14 cellular contexts compared by ENCODE assay signal in the genomic region with DNA sequence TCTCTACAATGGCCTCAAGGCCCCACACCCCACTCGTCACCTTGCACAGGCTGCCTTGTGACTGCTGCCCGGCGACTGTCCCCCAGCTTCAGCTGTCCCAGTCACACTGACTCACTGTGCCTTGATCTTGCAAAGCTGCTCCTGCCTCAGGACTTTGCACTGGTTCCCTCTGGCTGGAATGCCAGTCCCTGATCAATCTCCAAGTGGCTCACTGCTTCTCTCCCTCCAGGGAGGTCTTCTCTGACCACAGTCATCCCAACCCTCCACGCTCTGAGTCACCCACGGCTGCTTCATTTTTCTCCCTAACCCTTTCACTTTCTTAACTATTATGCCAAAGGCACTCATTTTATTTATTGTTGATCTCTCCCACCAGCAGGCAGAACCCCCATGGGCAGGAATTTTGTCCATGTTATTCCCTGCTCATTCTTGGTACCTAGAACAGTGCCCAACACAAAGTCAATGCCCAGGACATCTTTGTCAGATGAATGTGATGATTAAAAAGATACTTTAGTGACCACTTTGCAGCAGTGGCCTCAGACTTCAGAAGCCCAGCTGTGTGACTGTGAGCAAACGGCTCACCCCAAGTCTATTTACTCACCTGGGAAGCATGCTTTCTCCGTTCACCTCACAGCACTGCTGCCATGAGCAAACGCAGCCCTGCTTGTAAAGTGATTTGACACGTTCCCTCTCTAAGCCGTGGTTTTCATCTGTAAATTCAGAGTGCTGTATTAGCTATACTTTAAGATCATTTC. TPM values are rescaled to one million over a fixed set of nuclear protein-coding genes. Genes with fewer than 3 reads are reported as not detected.
DNase-seq lines count a peak whose midpoint lies in the region; ATAC-seq, FAIRE-seq and TF ChIP-seq lines count a peak whose summit lies in the region.
"Had no signal": no experiment of that assay in that cellular context is flagged by ENCODE, and none has a peak within 500 bp of the region (broad histone marks: within the 10 kb centered on the region; RNA-seq: fewer than 3 reads in every experiment).

No MANE protein-coding gene starts in this region.

- no peaks in the 10 kb centered on the region for H3K9me3 ChIP-seq in HepG2 (ENCODE audit: low read length)
- H3K9me3 ChIP-seq: testis had no signal

- H3K4me2 ChIP-seq in HepG2 (ENCODE audit: low read depth, low read length), result 0 out of 2 replicates have a peak overlapping the region, but pooled peaks have one; percentile 4

- H2AFZ ChIP-seq in HepG2 (ENCODE audit: low read length), result no peak overlapping the region

- TF ChIP-seq RAD21 in HepG2 (CRISPR knock-in tag; IDR thresholded peaks at IDR 0.05), result no peak

- H3K27ac Mint-ChIP-seq in activated T-helper 17 cell treated with anti-CD3 and anti-CD28 coated beads, Interleukin-2, amount 50 U/mL, for 72 hours, result no peak overlapping the region

- no peaks in the 10 kb centered on the region for H4K20me1 ChIP-seq in HepG2 (ENCODE audit: insufficient read depth, low read length)

- BruUV-seq in HepG2 (replicated peaks; lab: Mats Ljungman, UMichigan), result no TSS peak

- peaks cover 7% of the 10 kb centered on the region for H3K4me1 ChIP-seq in HepG2 (ENCODE audit: insufficient read depth, low read length)
- H3K4me1 ChIP-seq: testis had no signal

- ATAC-seq in HepG2 (peak; percentile 98), HG03460 (IDR thresholded peaks at IDR 0.05; ENCODE audit: unreplicated experiment) (no peak), GM19463 (IDR thresholded peaks at IDR 0.05; ENCODE audit: unreplicated experiment) (no peak)
- ATAC-seq in activated T-helper 17 cell treated with anti-CD3 and anti-CD28 coated beads, Interleukin-2, amount 50 U/mL, for 72 hours (replicated peaks), result no peak

- TF ChIP-seq EP300 in HepG2 (IDR thresholded peaks at IDR 0.05; ENCODE audit: low read depth in 2 of 2, low read length in 2 of 2) (no peak), HepG2 (CRISPR knock-in tag; IDR thresholded peaks at IDR 0.05; ENCODE audit: borderline replicate concordance) (no peak)

- peaks cover 6% of the 10 kb centered on the region for H3K4me1 Mint-ChIP-seq in activated T-helper 17 cell treated with anti-CD3 and anti-CD28 coated beads, Interleukin-2, amount 50 U/mL, for 72 hours

- H3K27ac ChIP-seq in HepG2 (ENCODE audit: extremely low read length, insufficient read depth, low read length), result no peak overlapping the region
- H3K27ac ChIP-seq: HL-60, testis had no signal

- POLR2A ChIA-PET in HepG2 (lab: Yijun Ruan, JAX) (no interaction called here), HEK293T (lab: Yijun Ruan, JAX) (no interaction called here)

- H3K27me3 ChIP-seq in HepG2 (ENCODE audit: control insufficient read depth in 1 of 2, insufficient read depth in 2 of 2, low read length in 2 of 2), result no peaks in the 10 kb centered on the region; a peak in 1 of 5 replicates
- H3K27me3 ChIP-seq: testis had no signal

- CTCF ChIA-PET in HepG2 (lab: Yijun Ruan, JAX; ENCODE audit: low intra/inter-chr PET ratio, low total read pairs), result no interaction called here
- CTCF ChIA-PET in HEK293T (lab: Yijun Ruan, JAX), result no interaction called here

- H3K4me3 ChIP-seq in AG10803 (ENCODE audit: low read length) (peak overlapping the region; percentile 26), astrocyte of the cerebellum (ENCODE audit: low read depth, low read length) (no peak overlapping the region), HepG2 (replicated peaks in 1 of 3; ENCODE audit: insufficient read depth in 1 of 3, low read depth in 2 of 3, low read length in 3 of 3) (no peak overlapping the region)
- H3K4me3 ChIP-seq: testis had no signal

- no peak overlapping the region for H3K9ac ChIP-seq in HepG2 (ENCODE audit: insufficient read depth, low read depth, low read length)

- FAIRE-seq in HTR-8/SVneo (lab: Jason Lieb, UNC) (peak; percentile 93), HepG2 (lab: Jason Lieb, UNC) (no peak)

- no peaks in the 10 kb centered on the region for H3K36me3 ChIP-seq in HepG2 (replicated peaks in 1 of 2; ENCODE audit: control insufficient read depth in 1 of 2, insufficient read depth in 2 of 2, low read length in 2 of 2)

- peaks cover 35% of the 10 kb centered on the region for H3K27me3 Mint-ChIP-seq in activated T-helper 17 cell treated with anti-CD3 and anti-CD28 coated beads, Interleukin-2, amount 50 U/mL, for 72 hours

- no peaks in the 10 kb centered on the region for H3K9me3 Mint-ChIP-seq in activated T-helper 17 cell treated with anti-CD3 and anti-CD28 coated beads, Interleukin-2, amount 50 U/mL, for 72 hours

- H3K36me3 Mint-ChIP-seq in activated T-helper 17 cell treated with anti-CD3 and anti-CD28 coated beads, Interleukin-2, amount 50 U/mL, for 72 hours (ENCODE audit: low read depth), result no peaks in the 10 kb centered on the region

- DNase-seq in AG10803 (ENCODE audit: low read depth), result peak; percentile 92
- peak; percentile 95 for DNase-seq in HTR-8/SVneo (ENCODE audit: insufficient read length, low spot score)
- peak; percentile 91 for DNase-seq in astrocyte of the cerebellum (ENCODE audit: low read depth)
- peak; percentile 48 for DNase-seq in HepG2 (ENCODE audit: low spot score)
- no peak for DNase-seq in HEK293T (ENCODE audit: extremely low spot score)
- DNase-seq: central memory CD4-positive, alpha-beta T cell; hippocampal formation; NCI-H187 treated with DMSO at 0.1 percent for 48 hours; stimulated activated CD4-positive, alpha-beta T cell treated with anti-CD3 and anti-CD28 coated beads, Interleukin-2, amount 100 ng/mL, for 48 hours; testis had no signal

- no peaks in the 10 kb centered on the region for H3K79me2 ChIP-seq in HepG2 (ENCODE audit: insufficient read depth, low read length)

- no peak overlapping the region for H3K4me3 Mint-ChIP-seq in activated T-helper 17 cell treated with anti-CD3 and anti-CD28 coated beads, Interleukin-2, amount 50 U/mL, for 72 hours

- no peak for TF ChIP-seq POLR2A in HepG2 (IDR thresholded peaks at IDR 0.05; ENCODE audit: insufficient read depth in 1 of 2, low read depth in 2 of 2, low read length in 2 of 2)

- WGBS in HepG2 (ENCODE audit: low lambda C conversion rate), result 2% methylated on average over 10 of the region's 10 CpGs

- intact Hi-C loops in HepG2 (cut with micrococcal nuclease; ENCODE audit: unreplicated experiment), result no loop called here

- TF ChIP-seq CTCF in AG10803 (conservative IDR thresholded peaks at IDR 0.05; ENCODE audit: low read length) (peak; percentile 10; the same call in 1 of the 2 replicates), astrocyte of the cerebellum (IDR thresholded peaks at IDR 0.05; ENCODE audit: low read depth, low read length, missing control alignments) (no peak), HepG2 (CRISPR knock-in tag; IDR thresholded peaks at IDR 0.05) (no peak)

- in situ Hi-C loops in astrocyte of the cerebellum (cut with HindIII; ENCODE audit: low sequenced_read_pairs) (no loop called here), HepG2 (cut with HindIII; ENCODE audit: extremely low pct_ligation_motif_present, low pct_unique_long_range_greater_than_20kb) (no loop called here)

TF ChIP-seq in HepG2, 621 proteins besides CTCF, POLR2A, EP300 and RAD21 (continues in another document):
- TF ChIP-seq FOSL2 (CRISPR knock-in tag; IDR thresholded peaks at IDR 0.05) (peak; percentile 38; the same call in 1 of the 2 replicates), RNF2 (conservative IDR thresholded peaks at IDR 0.05; ENCODE audit: low read depth) (no peak)

TF ChIP-seq in HEK293T, 16 proteins besides CTCF, POLR2A, EP300 and RAD21 (continues in another document):
- no peak for TF ChIP-seq LEF1 (IDR thresholded peaks at IDR 0.05; ENCODE audit: borderline replicate concordance)
- no peak for TF ChIP-seq TARDBP (IDR thresholded peaks at IDR 0.05)
- no peak for TF ChIP-seq ZNF384 (IDR thresholded peaks at IDR 0.05)
- TF ChIP-seq BHLHE40 (IDR thresholded peaks at IDR 0.05; ENCODE audit: borderline replicate concordance), result no peak
- TF ChIP-seq SP1 (IDR thresholded peaks at IDR 0.05), result no peak
- no peak for TF ChIP-seq SUZ12 (IDR thresholded peaks at IDR 0.05)
- no peak for TF ChIP-seq ELF4 (IDR thresholded peaks at IDR 0.05)
- TF ChIP-seq FOXA1 (IDR thresholded peaks at IDR 0.05), result no peak
- TF ChIP-seq HDGF (IDR thresholded peaks at IDR 0.05; ENCODE audit: borderline replicate concordance), result no peak
- no peak for TF ChIP-seq ARNT (IDR thresholded peaks at IDR 0.05)
- no peak for TF ChIP-seq NFRKB (IDR thresholded peaks at IDR 0.05)
- no peak for TF ChIP-seq L3MBTL2 (conservative IDR thresholded peaks at IDR 0.05)

RNA-seq across cellular contexts. Expression of a gene that starts 53.4 kb away (rescaled TPM):
- total RNA-seq in HepG2 (2016; rRNA removed; fragmentation: Illumina TruSeq; extraction: Trizol), result 3.1 TPM in 2 replicates
- 0.44 and 0.51 TPM in 2 replicates for total RNA-seq in HepG2 (2016; cell fraction: cytosol; rRNA removed; fragmentation: Illumina TruSeq; extraction: Trizol; ENCODE audit: low read depth)
- total RNA-seq in HepG2 (2016; cell fraction: insoluble cytoplasmic fraction; rRNA removed; fragmentation: Illumina TruSeq; extraction: Trizol), result 2.8 and 3.3 TPM in 2 replicates
- total RNA-seq in HepG2 (2016; cell fraction: membrane; rRNA removed; fragmentation: Illumina TruSeq; extraction: Trizol), result 2.2 and 2.5 TPM in 2 replicates
- 2.1 and 2.7 TPM in 2 replicates for total RNA-seq in HepG2 (2016; cell fraction: nucleus; rRNA removed; fragmentation: Illumina TruSeq; extraction: Trizol)
- 4.3 and 4.4 TPM in 2 replicates for polyA plus RNA-seq in HepG2 (2011; rRNA removed)
- polyA plus RNA-seq in HepG2 (2011; cell fraction: cytosol; rRNA removed), result 2.7 TPM in 2 replicates
- polyA plus RNA-seq in HepG2 (2011; cell fraction: nucleus; rRNA removed), result 8.0 and 9.0 TPM in 2 replicates
- 3.9 and 4.1 TPM in 2 replicates for polyA plus RNA-seq in HepG2 (2012)
- polyA plus RNA-seq in HepG2 (2016; cell fraction: cytosol; fragmentation: Illumina TruSeq; extraction: Trizol; ENCODE audit: low read depth), result 0.16 and 0.23 TPM in 2 replicates
- 2.4 and 3.0 TPM in 2 replicates for polyA plus RNA-seq in HepG2 (2016; cell fraction: insoluble cytoplasmic fraction; fragmentation: Illumina TruSeq; extraction: Trizol; ENCODE audit: low read depth)
- polyA plus RNA-seq in HepG2 (2016; cell fraction: membrane; fragmentation: Illumina TruSeq; extraction: Trizol; ENCODE audit: low read depth), result 1.1 and 1.4 TPM in 2 replicates
- 6.3 and 6.5 TPM in 2 replicates for polyA plus RNA-seq in HepG2 (2016; cell fraction: nucleus; fragmentation: Illumina TruSeq; extraction: Trizol; ENCODE audit: insufficient read depth, low read depth)
- polyA minus RNA-seq in HepG2 (2011; rRNA and poly(A)+ RNA removed; ENCODE audit: low replicate concordance), result 2.7 and 7.5 TPM in 2 replicates
- polyA minus RNA-seq in HepG2 (2011; cell fraction: cytosol; rRNA and poly(A)+ RNA removed), result 3.6 and 4.1 TPM in 2 replicates
- polyA minus RNA-seq in HepG2 (2011; cell fraction: nucleus; rRNA and poly(A)+ RNA removed), result 4.1 and 4.2 TPM in 2 replicates
- total RNA-seq in activated T-helper 17 cell treated with anti-CD3 and anti-CD28 coated beads, Interleukin-2, amount 50 U/mL, for 72 hours, result 1 to 10 TPM; 5.1 to 6.5 TPM
